Comparison of ENCODE assay signal across 8 cellular contexts in the genomic region with DNA sequence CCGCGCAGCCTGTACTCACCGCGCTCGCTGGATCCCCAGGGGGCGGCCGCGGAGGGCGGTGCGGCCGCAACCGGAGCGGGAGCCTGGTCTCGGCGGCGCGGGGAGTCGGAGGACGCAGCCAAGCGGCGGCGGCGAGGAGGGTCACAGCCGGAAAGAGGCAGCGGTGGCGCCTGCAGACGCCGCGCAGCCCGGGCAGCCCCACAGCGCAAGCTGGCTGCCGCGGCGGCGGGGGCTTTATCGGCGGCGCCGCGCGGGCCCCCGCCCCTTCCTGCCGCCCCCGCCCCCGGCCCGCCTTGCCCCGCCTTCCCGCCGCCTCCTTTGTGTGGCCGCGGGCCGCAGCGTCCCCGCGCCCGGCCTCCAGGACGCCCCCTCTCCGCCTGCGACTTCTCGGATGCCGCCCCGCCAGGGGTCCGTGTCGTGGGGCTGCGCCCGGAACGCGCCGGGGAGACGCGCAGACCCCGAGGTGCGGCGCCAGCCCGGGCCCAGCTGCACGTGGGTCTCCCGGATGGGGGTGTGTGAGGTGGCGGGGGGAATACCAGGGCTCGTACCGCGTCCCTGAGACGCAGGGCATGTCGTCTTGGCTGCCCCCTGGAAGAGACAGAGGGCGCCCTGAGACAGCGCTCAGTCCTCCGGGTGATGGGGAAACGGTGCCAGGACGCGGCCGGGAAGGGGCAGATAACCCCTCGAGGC. TPM values are rescaled to one million over a fixed set of nuclear protein-coding genes. Genes with fewer than 3 reads are reported as not detected.
DNase-seq lines count a peak whose midpoint lies in the region; ATAC-seq and TF ChIP-seq lines count a peak whose summit lies in the region.

A gene with protein sequence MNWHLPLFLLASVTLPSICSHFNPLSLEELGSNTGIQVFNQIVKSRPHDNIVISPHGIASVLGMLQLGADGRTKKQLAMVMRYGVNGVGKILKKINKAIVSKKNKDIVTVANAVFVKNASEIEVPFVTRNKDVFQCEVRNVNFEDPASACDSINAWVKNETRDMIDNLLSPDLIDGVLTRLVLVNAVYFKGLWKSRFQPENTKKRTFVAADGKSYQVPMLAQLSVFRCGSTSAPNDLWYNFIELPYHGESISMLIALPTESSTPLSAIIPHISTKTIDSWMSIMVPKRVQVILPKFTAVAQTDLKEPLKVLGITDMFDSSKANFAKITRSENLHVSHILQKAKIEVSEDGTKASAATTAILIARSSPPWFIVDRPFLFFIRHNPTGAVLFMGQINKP (minus strand): TSS at position 207 of the 690 bp plus-strand sequence. CDS start 37,386 bp downstream, outside the sequence.

- H3K4me1 ChIP-seq in Peyer's patch (peaks cover 0 to 19% (median 0%) of the 10 kb centered on the region in 4 donors), neuron (ENCODE audit: insufficient read depth, low read length) (peaks cover 14% of the 10 kb centered on the region), thoracic aorta (ENCODE audit: control insufficient read depth in 1 of 2, low read depth in 2 of 2) (peaks cover 0 to 9% of the 10 kb centered on the region in 2 donors)

- ATAC-seq in HG03442 (IDR thresholded peaks at IDR 0.05; ENCODE audit: unreplicated experiment) (peak; percentile 43), thoracic aorta (ENCODE audit: insufficient number of reproducible peaks, low FRiP score, low read depth) (no peak)

- H3K9me3 ChIP-seq in Peyer's patch (no peaks in the 10 kb centered on the region), neuron (ENCODE audit: low read length) (no peaks in the 10 kb centered on the region), thoracic aorta (no peaks in the 10 kb centered on the region)

- H3K27ac ChIP-seq in Peyer's patch (peak within 1 kb of the TSS in 3 of 4 donors; percentile 55 to 64 (median 57)), thoracic aorta (no peak within 1 kb of the TSS)

- no peak for TF ChIP-seq POLR2A in Peyer's patch (IDR thresholded peaks at IDR 0.05)

- H3K36me3 ChIP-seq in Peyer's patch (no peaks in the 10 kb centered on the region), neuron (ENCODE audit: insufficient read depth, low read length) (no peaks in the 10 kb centered on the region), thoracic aorta (no peaks in the 10 kb centered on the region)

- H3K27me3 ChIP-seq in Peyer's patch = no peaks in the 10 kb centered on the region
- H3K27me3 ChIP-seq in neuron (ENCODE audit: insufficient read depth, low read length) = peaks cover 39% of the 10 kb centered on the region
- H3K27me3 ChIP-seq in thoracic aorta (replicated peaks; ENCODE audit: insufficient read depth) = peaks cover 5% of the 10 kb centered on the region

- TF ChIP-seq CTCF in Peyer's patch (IDR thresholded peaks at IDR 0.05) = peak in 4 of 6 experiments; percentile 21 to 59 (median 34)
- no peak for TF ChIP-seq CTCF in thoracic aorta (IDR thresholded peaks at IDR 0.05)

- peak within 1 kb of the TSS; percentile 77 for H2AFZ ChIP-seq in neuron (ENCODE audit: low read depth, low read length)

- H3K4me3 ChIP-seq in Peyer's patch = peak within 1 kb of the TSS; percentile 41 to 91 (median 78)
- peak within 1 kb of the TSS; percentile 63 for H3K4me3 ChIP-seq in neuron (ENCODE audit: low read length)
- H3K4me3 ChIP-seq in thoracic aorta = peak within 1 kb of the TSS; percentile 78

- DNase-seq in Ammon's horn (ENCODE audit: low spot score) (peak; percentile 85), GM19238 (ENCODE audit: insufficient read length, low spot score) (peak; percentile 40), Peyer's patch (peak; percentile 24 to 75 (median 70)), germinal center (ENCODE audit: low spot score) (peak; percentile 39), thoracic aorta (ENCODE audit: low spot score) (no peak)
- peak; percentile 20 for DNase-seq in activated naive CD4-positive, alpha-beta T cell treated with Interleukin-2 at 50 U/mL for 16 hours

RNA-seq across cellular contexts. Expression of the gene that starts here (rescaled TPM):
- total RNA-seq in Peyer's patch (10 to 100 TPM in 3 of 4 donors, 1 to 10 TPM in 1; 2.8 to 19.8 (median 15.5) TPM), thoracic aorta (10 to 100 TPM; 29.0 to 47.3 TPM)

Comparison
In these comparisons a context has a peak if more than half of its experiments do, and no peak if none do; other contexts are left out.
1. H3K27ac ChIP-seq: peak in Peyer's patch (3 of 4); none in thoracic aorta (0 of 2).
2. Peak in every context shown above with its lines, with median percentiles within 50 percentile points of each other: H3K4me3 ChIP-seq.